Comparison of ENCODE assay signal across 9 cellular contexts in genomic region chr1:46180082-46180616, GRCh38. TPM values are rescaled to one million over a fixed set of nuclear protein-coding genes. Genes with fewer than 3 reads are reported as not detected.
DNase-seq lines count a peak whose midpoint lies in the region; ATAC-seq and TF ChIP-seq lines count a peak whose summit lies in the region.
"Had no signal": no experiment of that assay in that cellular context is flagged by ENCODE, and none has a peak within 500 bp of the region (broad histone marks: within the 10 kb centered on the region; RNA-seq: fewer than 3 reads in every experiment).

No MANE protein-coding gene starts in this region.

- H3K9ac ChIP-seq in IMR-90 (ENCODE audit: low read depth, low read length): no peak overlapping the region

- H3K4me1 Mint-ChIP-seq in Calu3 (ENCODE audit: low read depth, unreplicated experiment): peaks cover 14% of the 10 kb centered on the region

- H3K36me3 Mint-ChIP-seq in Calu3 (ENCODE audit: insufficient read depth, unreplicated experiment): peaks cover 26% of the 10 kb centered on the region
- H3K36me3 Mint-ChIP-seq: activated naive CD4-positive, alpha-beta T cell treated with anti-CD3 and anti-CD28 coated beads, Interleukin-2, amount 50 U/mL, for 72 hours had no signal

- no peak overlapping the region for H4K91ac ChIP-seq in IMR-90 (ENCODE audit: insufficient read depth, low read depth, low read length)

- H4K20me1 ChIP-seq in IMR-90 (ENCODE audit: insufficient read depth, low read length): no peaks in the 10 kb centered on the region

- no peaks in the 10 kb centered on the region for H3K27me3 Mint-ChIP-seq in Calu3 (ENCODE audit: unreplicated experiment)

- no peaks in the 10 kb centered on the region for H3K9me3 Mint-ChIP-seq in Calu3 (ENCODE audit: low read depth, unreplicated experiment)
- H3K9me3 Mint-ChIP-seq: activated naive CD4-positive, alpha-beta T cell treated with anti-CD3 and anti-CD28 coated beads, Interleukin-2, amount 50 U/mL, for 72 hours had no signal

- H2AK9ac ChIP-seq in IMR-90 (replicated peaks; ENCODE audit: low read depth, low read length, poor library complexity): no peak overlapping the region

- H3K36me3 ChIP-seq in IMR-90 (ENCODE audit: control insufficient read depth, insufficient read depth, low read length) (no peaks in the 10 kb centered on the region), gastrocnemius medialis (no peaks in the 10 kb centered on the region)

- H3K27ac Mint-ChIP-seq in Calu3 (ENCODE audit: unreplicated experiment): no peak overlapping the region
- H3K27ac Mint-ChIP-seq: activated naive CD4-positive, alpha-beta T cell treated with anti-CD3 and anti-CD28 coated beads, Interleukin-2, amount 50 U/mL, for 72 hours had no signal

- no peak overlapping the region for H2BK120ac ChIP-seq in IMR-90 (ENCODE audit: low read depth, low read length)

- H4K8ac ChIP-seq in IMR-90 (ENCODE audit: low read depth in 2 of 2, low read length in 2 of 2): no peak overlapping the region

- BruUV-seq in Calu3 (replicated peaks; lab: Mats Ljungman, UMichigan) (no TSS peak), IMR-90 (replicated peaks; lab: Mats Ljungman, UMichigan) (no TSS peak)

- WGBS in IMR-90 (ENCODE audit: extremely low coverage in 2 of 2, insufficient read length in 1 of 2), 2 experiments: 55% methylated on average over 6 of the region's 12 CpGs; no CpG with 5 or more reads in 1 of the 2 experiments

- peak overlapping the region; percentile 71; the same call in 1 of the 2 replicates for H2AK5ac ChIP-seq in IMR-90 (ENCODE audit: low read depth, low read length)

- no peak overlapping the region for H2BK15ac ChIP-seq in IMR-90 (ENCODE audit: low read depth, low read length)

- POLR2A ChIA-PET in IMR-90 (lab: Charles Lee; ENCODE audit: unreplicated experiment): no interaction called here

- H3K18ac ChIP-seq in IMR-90 (ENCODE audit: low read depth, low read length): no peak overlapping the region

- no peak overlapping the region for H3K4me2 ChIP-seq in IMR-90 (ENCODE audit: low read depth, low read length)

- no peak for ATAC-seq in IMR-90 (ENCODE audit: low read depth)
- ATAC-seq in gastrocnemius medialis: no peak
- ATAC-seq in GM19324 (IDR thresholded peaks at IDR 0.05; ENCODE audit: low FRiP score, unreplicated experiment): no peak

- H3K27ac ChIP-seq in IMR-90 (ENCODE audit: insufficient read depth, low read length) (no peak overlapping the region), gastrocnemius medialis (no peak overlapping the region)

- H3K79me1 ChIP-seq in IMR-90 (ENCODE audit: low read depth in 1 of 2, low read length in 2 of 2): no peaks in the 10 kb centered on the region

- peaks cover 16% of the 10 kb centered on the region for H3K4me1 ChIP-seq in IMR-90 (ENCODE audit: control insufficient read depth, insufficient read depth, low read length)
- peaks cover 22 to 32% of the 10 kb centered on the region in 2 donors for H3K4me1 ChIP-seq in gastrocnemius medialis

- in situ Hi-C loops in IMR-90 (cut with MboI; ENCODE audit: low sequenced_read_pairs): no loop called here
- in situ Hi-C loops in SK-MEL-5 (cut with HindIII; ENCODE audit: low pct_unique_long_range_greater_than_20kb, low sequenced_read_pairs): no loop called here
- in situ Hi-C loops in G401 (cut with HindIII; ENCODE audit: low sequenced_read_pairs): no loop called here
- in situ Hi-C loops in gastrocnemius medialis (cut with MboI; ENCODE audit: low sequenced_read_pairs in 4 of 4): loop anchor here in 3 of 4 donors (5.0 kb wide), 1 partner anchor 143 kb away; no protein-coding TSS in a partner anchor

- peaks cover 18% of the 10 kb centered on the region for H3K9me1 ChIP-seq in IMR-90 (ENCODE audit: insufficient read depth, low read length)

- dilution Hi-C loops in IMR-90 (cut with HindIII; ENCODE audit: low sequenced_read_pairs, unreplicated experiment): loop anchor here (25.0 kb wide), 1 partner anchor 143 kb away; no protein-coding TSS in a partner anchor

- DNase-seq in Calu3 (peak; percentile 85), IMR-90 (no peak), SK-MEL-5 (ENCODE audit: low read depth, low spot score) (peak; percentile 45), left kidney (ENCODE audit: low read depth, low spot score) (peak; percentile 45), G401 (ENCODE audit: low spot score) (no peak), activated gamma-delta T cell treated with Interleukin-2 at 50 U/mL for 16 hours (no peak), gastrocnemius medialis (no peak)

- no peak overlapping the region for H3K4me3 Mint-ChIP-seq in Calu3 (ENCODE audit: low read depth, unreplicated experiment)

- H2BK20ac ChIP-seq in IMR-90 (ENCODE audit: low read depth, low read length): no peak overlapping the region

- TF ChIP-seq RAD21 in IMR-90 (IDR thresholded peaks at IDR 0.05; ENCODE audit: low read length): no peak

- no peak overlapping the region for H3K4me3 ChIP-seq in IMR-90 (ENCODE audit: insufficient read depth, low read depth, low read length)
- no peak overlapping the region for H3K4me3 ChIP-seq in gastrocnemius medialis

- H3K4ac ChIP-seq in IMR-90 (ENCODE audit: low read depth, low read length): no peak overlapping the region; the same call in 1 of the 2 replicates

- H3K27me3 ChIP-seq in IMR-90 (ENCODE audit: control insufficient read depth, insufficient read depth, low read length) (no peaks in the 10 kb centered on the region), gastrocnemius medialis (no peaks in the 10 kb centered on the region)

- CTCF ChIA-PET in Calu3 (lab: Charles Lee): interaction anchor here (1.0 to 4.5 kb wide), 3 partner anchors 44 to 141 kb away, joined by 3 to 56 read pairs (median 5); no protein-coding TSS in a partner anchor
- CTCF ChIA-PET in IMR-90 (lab: Yijun Ruan, JAX): interaction anchor here (3.5 kb wide), 1 partner anchor 44 kb away, joined by 21 read pairs; no protein-coding TSS in a partner anchor

- H4K5ac ChIP-seq in IMR-90 (ENCODE audit: low read depth, low read length): no peak overlapping the region

- TF ChIP-seq POLR2A in IMR-90 (IDR thresholded peaks at IDR 0.05; ENCODE audit: low read depth, low read length) (no peak), gastrocnemius medialis (IDR thresholded peaks at IDR 0.05) (no peak)

- H3K14ac ChIP-seq in IMR-90 (replicated peaks; ENCODE audit: low read depth, low read length): no peak overlapping the region

- no peak overlapping the region for H3K23ac ChIP-seq in IMR-90 (ENCODE audit: low read depth, low read length)

- H3K56ac ChIP-seq in IMR-90 (ENCODE audit: extremely low read depth, insufficient read depth, low read length): no peak overlapping the region

- H2AFZ ChIP-seq in IMR-90 (replicated peaks; ENCODE audit: low read length, poor library complexity): no peak overlapping the region

- H2BK5ac ChIP-seq in IMR-90 (ENCODE audit: low read depth, low read length, poor library complexity, severe bottlenecking): no peak overlapping the region

- H3K9me3 ChIP-seq in IMR-90 (ENCODE audit: control insufficient read depth, insufficient read depth, low read length): no peaks in the 10 kb centered on the region
- no peaks in the 10 kb centered on the region for H3K9me3 ChIP-seq in gastrocnemius medialis

- TF ChIP-seq CTCF in Calu3 (IDR thresholded peaks at IDR 0.05; ENCODE audit: unreplicated experiment) (peak; percentile 40), IMR-90 (conservative IDR thresholded peaks at IDR 0.05; ENCODE audit: low read depth, low read length) (no peak), gastrocnemius medialis (IDR thresholded peaks at IDR 0.05 in 4 of 5, conservative IDR thresholded peaks at IDR 0.05 in 1 of 5) (no peak)

- intact Hi-C loops in Calu3 (cut with micrococcal nuclease; ENCODE audit: unreplicated experiment): loop anchor here (5.0 kb wide), 2 partner anchors 167 to 288 kb away; no protein-coding TSS in a partner anchor
- intact Hi-C loops in IMR-90 (cut with micrococcal nuclease): no loop called here
- intact Hi-C loops in gastrocnemius medialis (cut with DNase I; ENCODE audit: low total_unique reads): loop anchor here (10.0 kb wide), 2 partner anchors 295 to 425 kb away; partner anchors contain the start of gene IPP

RNA-seq across cellular contexts. Expression of gene P3R3URF, which starts 3.9 kb away (rescaled TPM):
- total RNA-seq in Calu3 (2022) (not detected in 2 replicates), IMR-90 (2012; rRNA removed) (not detected in 2 replicates), gastrocnemius medialis (not detected)
- not detected in 2 replicates for polyA plus RNA-seq in IMR-90 (2012; rRNA removed)
- polyA plus RNA-seq in IMR-90 (2012; cell fraction: cytosol; rRNA removed): not detected in 2 replicates
- not detected in 2 replicates for polyA plus RNA-seq in IMR-90 (2012; cell fraction: nucleus; rRNA removed; ENCODE audit: low replicate concordance)
- not detected in 2 replicates for total RNA-seq in SK-MEL-5 (2014; rRNA removed; shearing (Covaris generic))
- polyA plus RNA-seq in SK-MEL-5 (2015; cell fraction: cytosol; rRNA removed): not detected in 2 replicates
- not detected in 2 replicates for polyA plus RNA-seq in SK-MEL-5 (2015; cell fraction: nucleus; rRNA removed)
- not detected in 2 replicates for total RNA-seq in G401 (2014; rRNA removed; shearing (Covaris generic))
- total RNA-seq: activated naive CD4-positive, alpha-beta T cell treated with anti-CD3 and anti-CD28 coated beads, Interleukin-2, amount 50 U/mL, for 72 hours had no signal

RNA-seq across cellular contexts. Expression of gene TSPAN1, which starts 5.3 kb away (rescaled TPM):
- 46.2 and 94.8 TPM in 2 replicates for total RNA-seq in Calu3 (2022)
- 0.18 TPM in 1 of 2 replicates, not detected in the other for total RNA-seq in IMR-90 (2012; rRNA removed)
- polyA plus RNA-seq in IMR-90 (2012; rRNA removed): 0.82 and 0.89 TPM in 2 replicates
- polyA plus RNA-seq in IMR-90 (2012; cell fraction: cytosol; rRNA removed): 0.08 and 0.44 TPM in 2 replicates
- polyA plus RNA-seq in IMR-90 (2012; cell fraction: nucleus; rRNA removed; ENCODE audit: low replicate concordance): 0.55 and 1.1 TPM in 2 replicates
- total RNA-seq in SK-MEL-5 (2014; rRNA removed; shearing (Covaris generic)): not detected in 2 replicates
- 0.73 and 1.6 TPM in 2 replicates for polyA plus RNA-seq in SK-MEL-5 (2015; cell fraction: cytosol; rRNA removed)
- polyA plus RNA-seq in SK-MEL-5 (2015; cell fraction: nucleus; rRNA removed): 7.6 TPM in 1 of 2 replicates, not detected in the other
- total RNA-seq in G401 (2014; rRNA removed; shearing (Covaris generic)): 5.9 TPM in 1 of 2 replicates, not detected in the other
- total RNA-seq in gastrocnemius medialis: 10 to 100 TPM in 1 of 4 donors, 1 to 10 TPM in 2, under 1 TPM in 1; 0.88 to 10.7 (median 6.0) TPM
- total RNA-seq: activated naive CD4-positive, alpha-beta T cell treated with anti-CD3 and anti-CD28 coated beads, Interleukin-2, amount 50 U/mL, for 72 hours had no signal

RNA-seq across cellular contexts. Expression of gene POMGNT1, which starts 18.1 kb away (rescaled TPM):
- total RNA-seq in Calu3 (2022) (62.0 and 74.5 TPM in 2 replicates), IMR-90 (2012; rRNA removed) (45.3 and 54.8 TPM in 2 replicates), gastrocnemius medialis (100 to 1,000 TPM in 1 of 4 donors, 10 to 100 TPM in 3; 66.2 to 107 (median 92.2) TPM)
- 65.3 and 65.8 TPM in 2 replicates for polyA plus RNA-seq in IMR-90 (2012; rRNA removed)
- 44.6 and 61.9 TPM in 2 replicates for polyA plus RNA-seq in IMR-90 (2012; cell fraction: cytosol; rRNA removed)
- polyA plus RNA-seq in IMR-90 (2012; cell fraction: nucleus; rRNA removed; ENCODE audit: low replicate concordance): 135 and 140 TPM in 2 replicates
- total RNA-seq in SK-MEL-5 (2014; rRNA removed; shearing (Covaris generic)): 120 and 125 TPM in 2 replicates
- 123 and 132 TPM in 2 replicates for polyA plus RNA-seq in SK-MEL-5 (2015; cell fraction: cytosol; rRNA removed)
- 173 and 194 TPM in 2 replicates for polyA plus RNA-seq in SK-MEL-5 (2015; cell fraction: nucleus; rRNA removed)
- 78.6 and 118 TPM in 2 replicates for total RNA-seq in G401 (2014; rRNA removed; shearing (Covaris generic))

RNA-seq across cellular contexts. Expression of gene LURAP1, which starts 23.0 kb away (rescaled TPM):
- total RNA-seq in Calu3 (2022) (not detected in 2 replicates), IMR-90 (2012; rRNA removed) (2.5 TPM in 2 replicates), gastrocnemius medialis (1 to 10 TPM in 1 of 4 donors, under 1 TPM in 2, not detected in 1; 0.39 to 1.9 (median 0.47) TPM)
- 2.5 and 2.9 TPM in 2 replicates for polyA plus RNA-seq in IMR-90 (2012; rRNA removed)
- 2.5 and 4.7 TPM in 2 replicates for polyA plus RNA-seq in IMR-90 (2012; cell fraction: cytosol; rRNA removed)
- 3.3 and 3.6 TPM in 2 replicates for polyA plus RNA-seq in IMR-90 (2012; cell fraction: nucleus; rRNA removed; ENCODE audit: low replicate concordance)
- total RNA-seq in SK-MEL-5 (2014; rRNA removed; shearing (Covaris generic)): 6.3 and 7.0 TPM in 2 replicates
- 7.8 and 10.2 TPM in 2 replicates for polyA plus RNA-seq in SK-MEL-5 (2015; cell fraction: cytosol; rRNA removed)
- 13.9 and 17.2 TPM in 2 replicates for polyA plus RNA-seq in SK-MEL-5 (2015; cell fraction: nucleus; rRNA removed)
- total RNA-seq in G401 (2014; rRNA removed; shearing (Covaris generic)): 6.0 and 7.8 TPM in 2 replicates

RNA-seq across cellular contexts. Expression of gene PIK3R3, which starts 47.7 kb away (rescaled TPM):
- total RNA-seq in Calu3 (2022): 17.4 and 21.4 TPM in 2 replicates
- 9.9 and 14.7 TPM in 2 replicates for total RNA-seq in IMR-90 (2012; rRNA removed)
- polyA plus RNA-seq in IMR-90 (2012; rRNA removed): 4.3 and 5.3 TPM in 2 replicates
- 1.7 and 2.0 TPM in 2 replicates for polyA plus RNA-seq in IMR-90 (2012; cell fraction: cytosol; rRNA removed)
- 1.6 and 6.0 TPM in 2 replicates for polyA plus RNA-seq in IMR-90 (2012; cell fraction: nucleus; rRNA removed; ENCODE audit: low replicate concordance)
- 10.9 and 11.6 TPM in 2 replicates for total RNA-seq in SK-MEL-5 (2014; rRNA removed; shearing (Covaris generic))
- polyA plus RNA-seq in SK-MEL-5 (2015; cell fraction: cytosol; rRNA removed): 7.1 and 9.7 TPM in 2 replicates
- 5.7 and 6.4 TPM in 2 replicates for polyA plus RNA-seq in SK-MEL-5 (2015; cell fraction: nucleus; rRNA removed)
- total RNA-seq in G401 (2014; rRNA removed; shearing (Covaris generic)): 14.3 and 15.8 TPM in 2 replicates
- 10 to 100 TPM; 12.1 to 23.8 (median 15.9) TPM for total RNA-seq in gastrocnemius medialis

Comparison
In these comparisons a context has a peak if more than half of its experiments do, and no peak if none do; other contexts are left out.
1. DNase-seq: peak in Calu3 (single experiment), SK-MEL-5 (single experiment) and left kidney (single experiment); none in IMR-90 (single experiment), G401 (single experiment), activated gamma-delta T cell treated with Interleukin-2 at 50 U/mL for 16 hours (single experiment) and gastrocnemius medialis (0 of 2).
2. in situ Hi-C loops: an anchor here in gastrocnemius medialis (5.0 kb wide); none called in IMR-90, SK-MEL-5 and G401.